ENCODE assay signal across 8 cellular contexts in the genomic region with DNA sequence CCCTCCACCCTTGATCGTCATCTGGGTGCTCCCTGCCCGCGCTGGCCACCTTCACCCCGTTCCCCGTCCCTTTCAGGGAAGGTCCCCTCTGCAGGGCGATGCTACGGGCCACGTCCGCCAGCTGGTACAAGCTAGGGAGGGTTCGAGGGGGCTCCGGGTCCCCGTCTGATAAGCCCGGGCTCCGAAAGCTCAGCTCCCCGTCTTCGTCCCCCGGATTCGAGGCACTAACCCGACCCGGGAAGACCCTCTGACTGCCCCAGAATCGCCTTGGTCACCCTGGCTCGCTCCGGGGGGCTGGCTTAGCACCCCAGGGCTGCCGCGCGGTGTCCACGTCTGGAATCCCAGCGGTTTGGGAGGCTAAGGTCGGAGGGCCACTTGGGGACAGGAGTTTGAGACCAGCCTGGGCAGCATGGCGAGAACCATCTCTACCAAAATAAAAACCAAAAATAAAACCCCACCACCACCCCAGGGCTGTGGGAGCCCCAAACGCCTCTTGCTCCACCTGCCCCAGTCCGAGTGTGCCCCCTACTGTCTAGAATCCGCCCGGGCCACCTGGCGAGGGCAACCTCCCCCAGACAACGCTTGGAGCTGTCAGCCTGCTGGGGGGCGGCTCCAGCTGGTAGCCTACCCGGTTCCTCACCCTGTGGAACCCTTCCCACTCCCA. TPM values are rescaled to one million over a fixed set of nuclear protein-coding genes. Genes with fewer than 3 reads are reported as not detected.
DNase-seq lines count a peak whose midpoint lies in the region; ATAC-seq and TF ChIP-seq lines count a peak whose summit lies in the region.

No MANE protein-coding gene starts in this region.

- no peaks in the 10 kb centered on the region for H3K9me3 ChIP-seq in MG63
- H3K9me3 ChIP-seq in lung (ENCODE audit: control insufficient read depth in 2 of 2, insufficient read depth in 1 of 2, low read length in 1 of 2): no peaks in the 10 kb centered on the region

- H3K4me3 ChIP-seq in MG63 (peak overlapping the region; percentile 64), coronary artery (peak overlapping the region; percentile 82), lung (no peak overlapping the region)

- H3K27me3 ChIP-seq in MG63 (no peaks in the 10 kb centered on the region), lung (ENCODE audit: control insufficient read depth, insufficient read depth) (no peaks in the 10 kb centered on the region)

- H3K27ac ChIP-seq in coronary artery (peak overlapping the region; percentile 94 to 95), lung (ENCODE audit: low read depth in 1 of 2, low read length in 1 of 2) (peak overlapping the region in 1 of 2 donors; percentile 87)

- 3% methylated on average over 37 to 38 of the region's 38 CpGs for WGBS in lung, 2 donors

- no peaks in the 10 kb centered on the region for H3K9me3 Mint-ChIP-seq in activated CD4-positive, alpha-beta T cell treated with anti-CD3 and anti-CD28 coated beads for 36 hours (ENCODE audit: low read depth)

- H3K36me3 Mint-ChIP-seq in activated CD4-positive, alpha-beta T cell treated with anti-CD3 and anti-CD28 coated beads for 36 hours (ENCODE audit: low read depth): no peaks in the 10 kb centered on the region

- TF ChIP-seq CTCF in coronary artery (IDR thresholded peaks at IDR 0.05) (no peak), lung (IDR thresholded peaks at IDR 0.05; ENCODE audit: control extremely low read depth, extremely low read depth) (peak; percentile 54)

- H3K4me1 Mint-ChIP-seq in activated CD4-positive, alpha-beta T cell treated with anti-CD3 and anti-CD28 coated beads for 36 hours: peaks cover 7% of the 10 kb centered on the region

- POLR2A ChIA-PET in activated CD4-positive, alpha-beta T cell treated with anti-CD3 and anti-CD28 coated beads for 36 hours (lab: Charles Lee): interaction anchor here (0.7 to 1.0 kb wide), 3 partner anchors 20 to 113 kb away, joined by 3 to 4 read pairs (median 3); partner anchors contain the start of genes INPP5K and RILP

- ATAC-seq in activated CD4-positive, alpha-beta T cell treated with anti-CD3 and anti-CD28 coated beads for 36 hours: peak; percentile 63
- ATAC-seq in lung (ENCODE audit: insufficient read depth, low FRiP score) (no peak), GM19452 (IDR thresholded peaks at IDR 0.05; ENCODE audit: unreplicated experiment) (no peak), HG03139 (IDR thresholded peaks at IDR 0.05; ENCODE audit: unreplicated experiment) (no peak)

- DNase-seq in EH (ENCODE audit: low read depth): peak; percentile 41
- peak; percentile 16 for DNase-seq in MG63
- DNase-seq in activated CD4-positive, alpha-beta T cell treated with anti-CD3 and anti-CD28 coated beads for 36 hours: peak; percentile 92
- DNase-seq in coronary artery (ENCODE audit: low spot score): peak; percentile 80
- peak; percentile 82 for DNase-seq in lung (ENCODE audit: low spot score)
- peak; percentile 50 to 53 for DNase-seq in stimulated activated CD8-positive, alpha-beta memory T cell treated with anti-CD3 and anti-CD28 coated beads, Interleukin-15, amount 100 ng/mL, for 4 hours (ENCODE audit: low read depth in 2 of 2)

- peaks cover 0 to 12% of the 10 kb centered on the region in 2 donors for H3K4me1 ChIP-seq in lung (ENCODE audit: control insufficient read depth in 2 of 2, insufficient read depth in 2 of 2, low read length in 2 of 2)

- CTCF ChIA-PET in activated CD4-positive, alpha-beta T cell treated with anti-CD3 and anti-CD28 coated beads for 36 hours (lab: Charles Lee): interaction anchor here (0.6 to 2.3 kb wide), 22 partner anchors 9 to 289 kb away, joined by 3 to 36 read pairs (median 4); partner anchors contain the start of genes INPP5K, PITPNA and RILP

- H3K27ac Mint-ChIP-seq in activated CD4-positive, alpha-beta T cell treated with anti-CD3 and anti-CD28 coated beads for 36 hours: no peak overlapping the region

- H3K36me3 ChIP-seq in MG63: no peaks in the 10 kb centered on the region
- H3K36me3 ChIP-seq in lung (ENCODE audit: control insufficient read depth in 2 of 2, insufficient read depth in 2 of 2, low read length in 2 of 2): peaks cover 1 to 2% of the 10 kb centered on the region in 2 donors

- intact Hi-C loops in activated CD4-positive, alpha-beta T cell treated with anti-CD3 and anti-CD28 coated beads for 36 hours (cut with DNase I, micrococcal nuclease): loop anchor here (1.0 to 5.0 kb wide), 6 partner anchors 55 to 522 kb away; no protein-coding TSS in a partner anchor

- H3K27me3 Mint-ChIP-seq in activated CD4-positive, alpha-beta T cell treated with anti-CD3 and anti-CD28 coated beads for 36 hours: peaks cover 12% of the 10 kb centered on the region

- peak overlapping the region; percentile 74 for H3K4me3 Mint-ChIP-seq in activated CD4-positive, alpha-beta T cell treated with anti-CD3 and anti-CD28 coated beads for 36 hours

RNA-seq across cellular contexts. Expression of gene SLC43A2, which starts 1.1 kb away (rescaled TPM):
- total RNA-seq in MG63 (2014; rRNA removed; shearing (Covaris generic); ENCODE audit: low replicate concordance): 3.9 and 8.3 TPM in 2 replicates
- 1 to 10 TPM in 1 of 2 experiments, under 1 TPM in 1; 0.76 to 1.1 TPM for total RNA-seq in activated CD4-positive, alpha-beta T cell treated with anti-CD3 and anti-CD28 coated beads for 36 hours
- total RNA-seq in lung: 10 to 100 TPM; 47.9 to 89.2 TPM
- 100 to 1,000 TPM in 1 of 2 donors, 10 to 100 TPM in 1; 27.0 to 125 TPM for polyA plus RNA-seq in lung

RNA-seq across cellular contexts. Expression of gene SCARF1, which starts 15.8 kb away (rescaled TPM):
- not detected in 2 replicates for total RNA-seq in MG63 (2014; rRNA removed; shearing (Covaris generic); ENCODE audit: low replicate concordance)
- 1 to 10 TPM in 1 of 2 experiments, under 1 TPM in 1; 0.98 to 1.2 TPM for total RNA-seq in activated CD4-positive, alpha-beta T cell treated with anti-CD3 and anti-CD28 coated beads for 36 hours
- 10 to 100 TPM; 34.2 to 39.7 TPM for total RNA-seq in lung
- 10 to 100 TPM; 17.1 to 24.5 TPM for polyA plus RNA-seq in lung

RNA-seq across cellular contexts. Expression of gene RILP, which starts 19.9 kb away (rescaled TPM):
- 4.6 TPM in 1 of 2 replicates, not detected in the other for total RNA-seq in MG63 (2014; rRNA removed; shearing (Covaris generic); ENCODE audit: low replicate concordance)
- total RNA-seq in activated CD4-positive, alpha-beta T cell treated with anti-CD3 and anti-CD28 coated beads for 36 hours: 1 to 10 TPM; 2.1 to 2.6 TPM
- 10 to 100 TPM; 25.0 to 46.3 TPM for total RNA-seq in lung
- 10 to 100 TPM; 23.1 to 39.8 TPM for polyA plus RNA-seq in lung

RNA-seq across cellular contexts. Expression of gene PRPF8, which starts 54.9 kb away (rescaled TPM):
- 80.5 and 100 TPM in 2 replicates for total RNA-seq in MG63 (2014; rRNA removed; shearing (Covaris generic); ENCODE audit: low replicate concordance)
- 100 to 1,000 TPM; 391 to 425 TPM for total RNA-seq in activated CD4-positive, alpha-beta T cell treated with anti-CD3 and anti-CD28 coated beads for 36 hours
- total RNA-seq in lung: 100 to 1,000 TPM; 208 to 277 TPM
- polyA plus RNA-seq in lung: 100 to 1,000 TPM in 1 of 2 donors, 10 to 100 TPM in 1; 97.2 to 114 TPM

Comparison
In these comparisons a context has a peak if more than half of its experiments do, and no peak if none do; other contexts are left out.
1. DNase-seq: peak in every context shown above with its lines; median percentile 92 in activated CD4-positive, alpha-beta T cell treated with anti-CD3 and anti-CD28 coated beads for 36 hours; 82 in lung; 80 in coronary artery; 52 in stimulated activated CD8-positive, alpha-beta memory T cell treated with anti-CD3 and anti-CD28 coated beads, Interleukin-15, amount 100 ng/mL, for 4 hours; 41 in EH; 16 in MG63.
2. RNA of gene SCARF1, which starts 15.8 kb away (total RNA-seq): 34.2 to 39.7 TPM in lung; 0.98 to 1.2 TPM in activated CD4-positive, alpha-beta T cell treated with anti-CD3 and anti-CD28 coated beads for 36 hours and not detected in MG63; every median in the first group is over 10 times any median in the second.